In the genomic region with DNA sequence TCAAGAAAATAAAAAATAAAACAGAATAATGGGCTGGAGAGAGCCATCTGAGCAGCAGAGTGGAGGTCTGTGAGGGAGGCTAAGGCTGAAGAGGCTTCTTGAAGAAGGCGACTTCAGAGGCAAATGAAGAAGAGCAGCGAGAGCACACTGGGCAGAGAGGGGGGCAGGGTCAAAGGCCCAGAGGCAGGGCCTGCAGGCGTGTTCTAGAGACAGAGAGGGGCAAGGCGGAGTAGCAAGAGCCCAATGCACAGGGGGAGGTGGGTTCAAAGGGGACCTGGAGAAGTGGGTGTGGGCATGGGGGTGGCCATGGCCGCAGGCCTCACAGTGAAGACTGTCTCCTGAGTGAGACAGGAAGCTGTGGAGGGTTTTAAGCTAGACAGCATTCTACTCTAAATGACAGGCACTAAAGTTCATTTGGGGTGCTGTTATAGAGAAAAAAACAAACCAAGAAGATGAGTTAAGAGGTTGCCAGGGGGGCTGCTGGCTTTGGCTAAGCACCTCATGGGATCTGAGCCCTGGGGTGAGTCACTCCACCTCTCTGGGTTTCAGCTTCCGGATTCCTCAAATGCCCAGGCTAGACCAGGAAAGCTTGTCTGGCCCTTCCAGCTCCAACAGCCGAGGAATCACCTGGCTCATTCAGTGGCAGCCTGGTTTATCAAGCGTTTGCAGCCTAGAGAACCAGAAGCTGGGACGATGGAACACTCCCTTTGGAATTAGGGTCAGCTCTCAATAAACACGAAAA, we compare ENCODE assay signal across 9 cellular contexts.
DNase-seq lines count a peak whose midpoint lies in the region; ATAC-seq, FAIRE-seq and TF ChIP-seq lines count a peak whose summit lies in the region.
"Had no signal": no experiment of that assay in that cellular context is flagged by ENCODE, and none has a peak within 500 bp of the region (broad histone marks: within the 10 kb centered on the region; RNA-seq: fewer than 3 reads in every experiment).

No MANE protein-coding gene starts in this region.

- H3K14ac ChIP-seq in H1 (ENCODE audit: insufficient read length): no peak overlapping the region

- ATAC-seq in left lung (no peak), GM19328 (IDR thresholded peaks at IDR 0.05; ENCODE audit: unreplicated experiment) (no peak)

- H2BK120ac ChIP-seq in H1 (replicated peaks; ENCODE audit: low read depth, low read length): no peak overlapping the region

- POLR2A ChIA-PET in CD8-positive, alpha-beta memory T cell (lab: Charles Lee): no interaction called here
- POLR2A ChIA-PET in H1 (lab: Charles Lee; ENCODE audit: partially characterized antibody): interaction anchor here (0.6 to 0.7 kb wide), 2 partner anchors 20 to 130 kb away, joined by 3 read pairs; no protein-coding TSS in a partner anchor

- intact Hi-C loops in left lung (cut with DNase I): loop anchor here in 1 of 2 donors (10.0 kb wide), 1 partner anchor 160 kb away; no protein-coding TSS in a partner anchor

- no peak overlapping the region for H2AFZ ChIP-seq in H1 (ENCODE audit: low read length)

- peaks cover 3% of the 10 kb centered on the region for H3K4me1 ChIP-seq in CD8-positive, alpha-beta memory T cell (ENCODE audit: insufficient read depth, low read length)
- peaks cover 4 to 17% (median 11%) of the 10 kb centered on the region in 4 experiments for H3K4me1 ChIP-seq in H1 (replicated peaks in 1 of 4; ENCODE audit: control insufficient read depth in 3 of 4, insufficient read depth in 4 of 4, low read length in 3 of 4)
- H3K4me1 ChIP-seq in left lung: peaks cover 0 to 8% of the 10 kb centered on the region in 2 donors

- H3K36me3 Mint-ChIP-seq in CD8-positive, alpha-beta memory T cell: no peaks in the 10 kb centered on the region
- peaks cover 10% of the 10 kb centered on the region for H3K36me3 Mint-ChIP-seq in neural crest cell (ENCODE audit: low read depth)

- no peak overlapping the region for H2BK20ac ChIP-seq in H1 (ENCODE audit: low read length)

- no peaks in the 10 kb centered on the region for H3K36me3 ChIP-seq in CD8-positive, alpha-beta memory T cell (ENCODE audit: insufficient read depth, low read length)
- H3K36me3 ChIP-seq in H1 (ENCODE audit: control insufficient read depth in 2 of 4, insufficient read depth in 4 of 4, low read length in 3 of 4) (peaks cover 3 to 17% (median 12%) of the 10 kb centered on the region in 4 experiments), left lung (peaks cover 0 to 40% of the 10 kb centered on the region in 2 donors)

- no peaks in the 10 kb centered on the region for H3K79me2 ChIP-seq in H1 (ENCODE audit: control insufficient read depth in 1 of 2, insufficient read depth in 2 of 2, low read length in 2 of 2)

- no peak overlapping the region; the same call in 1 of the 2 replicates for H4K8ac ChIP-seq in H1 (ENCODE audit: extremely low read depth, insufficient read depth, low read length)

- H3K4me1 Mint-ChIP-seq in CD8-positive, alpha-beta memory T cell: peaks cover 0 to 5% (median 4%) of the 10 kb centered on the region in 3 donors
- peaks cover 50% of the 10 kb centered on the region for H3K4me1 Mint-ChIP-seq in neural crest cell

- H3K4me2 ChIP-seq in H1 (ENCODE audit: insufficient read depth in 1 of 2, low read depth in 2 of 2, low read length in 2 of 2): no peak overlapping the region

- H2AK5ac ChIP-seq in H1 (ENCODE audit: low read depth, low read length): no peak overlapping the region

- no peak overlapping the region for H3K4me3 ChIP-seq in CD8-positive, alpha-beta memory T cell (ENCODE audit: low read length)
- no peak overlapping the region for H3K4me3 ChIP-seq in H1 (ENCODE audit: extremely low read depth in 1 of 4, insufficient read depth in 2 of 4, low read depth in 3 of 4, low read length in 4 of 4)
- H3K4me3 ChIP-seq in left lung: no peak overlapping the region

- no peaks in the 10 kb centered on the region; the same call in none of the 2 replicates for H3K79me1 ChIP-seq in H1 (ENCODE audit: low read depth, low read length)

- TF ChIP-seq POLR2A in H1 (IDR thresholded peaks at IDR 0.05; ENCODE audit: control extremely low read depth in 1 of 2, low read depth in 2 of 2, low read length in 2 of 2): no peak

- peak overlapping the region in 7 of 8 donors; percentile 41 to 97 (median 53) for H3K27ac Mint-ChIP-seq in CD8-positive, alpha-beta memory T cell
- H3K27ac Mint-ChIP-seq in neural crest cell (ENCODE audit: unreplicated experiment): peak overlapping the region; percentile 85

- no peak overlapping the region for H3K9ac ChIP-seq in H1 (replicated peaks in 1 of 4; ENCODE audit: extremely low read depth in 1 of 4, low read depth in 3 of 4, low read length in 3 of 4)

- peak overlapping the region in 1 of 7 donors; percentile 65 for H3K4me3 Mint-ChIP-seq in CD8-positive, alpha-beta memory T cell
- no peak overlapping the region for H3K4me3 Mint-ChIP-seq in neural crest cell

- H3K27me3 Mint-ChIP-seq in CD8-positive, alpha-beta memory T cell: no peaks in the 10 kb centered on the region
- no peaks in the 10 kb centered on the region for H3K27me3 Mint-ChIP-seq in neural crest cell (ENCODE audit: low read depth)

- H3K27ac ChIP-seq in CD8-positive, alpha-beta memory T cell (ENCODE audit: low read depth, low read length): no peak overlapping the region
- H3K27ac ChIP-seq in H1 (ENCODE audit: low read depth, low read length) (no peak overlapping the region), left lung (no peak overlapping the region)

- no peaks in the 10 kb centered on the region for H3K27me3 ChIP-seq in CD8-positive, alpha-beta memory T cell (ENCODE audit: insufficient read depth, low read length, poor library complexity, severe bottlenecking)
- H3K27me3 ChIP-seq in H1 (replicated peaks in 1 of 4; ENCODE audit: control insufficient read depth in 3 of 4, extremely low read depth in 1 of 4, insufficient read depth in 3 of 4, low read length in 3 of 4): no peaks in the 10 kb centered on the region
- H3K27me3 ChIP-seq in left lung: no peaks in the 10 kb centered on the region

- no peak for TF ChIP-seq EP300 in H1 (IDR thresholded peaks at IDR 0.05; ENCODE audit: borderline replicate concordance in 1 of 2, low read depth in 2 of 2, low read length in 2 of 2)

- H4K20me1 ChIP-seq in H1 (replicated peaks in 1 of 2; ENCODE audit: control insufficient read depth in 1 of 2, insufficient read depth in 2 of 2, low read length in 2 of 2): no peaks in the 10 kb centered on the region

- no peak for DNase-seq in CD8-positive, alpha-beta memory T cell
- peak; percentile 97 for DNase-seq in NCI-H226
- no peak for DNase-seq in H1 (ENCODE audit: low read depth in 1 of 2, low spot score in 2 of 2)
- no peak for DNase-seq in neural crest cell (ENCODE audit: low read depth, low spot score)
- no peak for DNase-seq in left lung
- DNase-seq in NCI-H1436 treated with DMSO at 0.1 percent for 48 hours (lab: John Stamatoyannopoulos, UW): no peak
- no peak for DNase-seq in activated CD4-positive, alpha-beta T cell treated with anti-CD3 and anti-CD28 coated beads for 1 hour
- DNase-seq: NCI-H524 treated with DMSO at 0.1 percent for 48 hours had no signal

- CTCF ChIA-PET in CD8-positive, alpha-beta memory T cell (lab: Charles Lee): interaction anchor here (1.0 to 1.3 kb wide), 2 partner anchors 13 to 133 kb away, joined by 3 to 4 read pairs; no protein-coding TSS in a partner anchor
- CTCF ChIA-PET in H1 (lab: Charles Lee; ENCODE audit: partially characterized antibody): interaction anchor here (0.6 to 5.5 kb wide), 6 partner anchors 41 to 130 kb away, joined by 3 to 64 read pairs (median 4); no protein-coding TSS in a partner anchor

- H2BK12ac ChIP-seq in H1 (ENCODE audit: low read depth, low read length): no peak overlapping the region

- no peak overlapping the region for H2BK15ac ChIP-seq in H1 (ENCODE audit: low read length)

- H4K5ac ChIP-seq in H1 (ENCODE audit: insufficient read length, low read depth, low read length): no peak overlapping the region

- TF ChIP-seq RAD21 in H1 (IDR thresholded peaks at IDR 0.05 in 1 of 2, conservative IDR thresholded peaks at IDR 0.05 in 1 of 2; ENCODE audit: low read depth in 2 of 2, low read length in 2 of 2): no peak

- H3K23me2 ChIP-seq in H1 (ENCODE audit: low read depth, low read length): no peaks in the 10 kb centered on the region

- TF ChIP-seq CTCF in H1 (IDR thresholded peaks at IDR 0.05; ENCODE audit: control extremely low read depth in 1 of 3, insufficient read depth in 1 of 3, low read depth in 1 of 3, low read length in 3 of 3) (no peak), neural crest cell (conservative IDR thresholded peaks at IDR 0.05) (no peak), left lung (IDR thresholded peaks at IDR 0.05) (no peak)

- no peak for FAIRE-seq in H1 (lab: Jason Lieb, UNC)

- no peak overlapping the region for H3K23ac ChIP-seq in H1 (ENCODE audit: insufficient read length)

- no peak overlapping the region for H4K91ac ChIP-seq in H1 (replicated peaks; ENCODE audit: insufficient read length, low read length)

- 0 out of 2 replicates have a peak overlapping the region, but pooled peaks have one; percentile 44 for H2BK5ac ChIP-seq in H1 (ENCODE audit: low read depth, low read length)

- no peak overlapping the region for H3K4ac ChIP-seq in H1 (replicated peaks; ENCODE audit: insufficient read length, low read depth, low read length)

- no peaks in the 10 kb centered on the region for H3K9me3 ChIP-seq in CD8-positive, alpha-beta memory T cell (ENCODE audit: low read length)
- H3K9me3 ChIP-seq in H1 (ENCODE audit: insufficient read depth in 2 of 2, low read depth in 1 of 2, low read length in 1 of 2): no peaks in the 10 kb centered on the region
- no peaks in the 10 kb centered on the region for H3K9me3 ChIP-seq in left lung

- H3K56ac ChIP-seq in H1 (replicated peaks; ENCODE audit: insufficient read length, low read depth, low read length): no peak overlapping the region

- WGBS in H1 (ENCODE audit: extremely low coverage in 1 of 2, insufficient coverage in 1 of 2, insufficient read length in 1 of 2, insufficient replicate concordance in 2 of 2, low coverage in 1 of 2, low lambda C conversion rate in 2 of 2, missing lambda C conversion rate in 1 of 2), 2 experiments: 84% methylated on average over 10 of the region's 10 CpGs; no CpG with 5 or more reads in 1 of the 2 experiments

- H3K9me3 Mint-ChIP-seq in CD8-positive, alpha-beta memory T cell: no peaks in the 10 kb centered on the region
- no peaks in the 10 kb centered on the region for H3K9me3 Mint-ChIP-seq in neural crest cell

- H3K18ac ChIP-seq in H1 (ENCODE audit: extremely low read depth, low read length): no peak overlapping the region

TF ChIP-seq in H1, 55 proteins besides CTCF, POLR2A, EP300 and RAD21 (continues in another document):
- TF ChIP-seq SP1 (IDR thresholded peaks at IDR 0.05; ENCODE audit: low read depth, low read length) (no peak), JUND (IDR thresholded peaks at IDR 0.05; ENCODE audit: low read length) (no peak), CREB1 (IDR thresholded peaks at IDR 0.05) (no peak)
